1 cellular context compared by ENCODE assay signal in the genomic region with DNA sequence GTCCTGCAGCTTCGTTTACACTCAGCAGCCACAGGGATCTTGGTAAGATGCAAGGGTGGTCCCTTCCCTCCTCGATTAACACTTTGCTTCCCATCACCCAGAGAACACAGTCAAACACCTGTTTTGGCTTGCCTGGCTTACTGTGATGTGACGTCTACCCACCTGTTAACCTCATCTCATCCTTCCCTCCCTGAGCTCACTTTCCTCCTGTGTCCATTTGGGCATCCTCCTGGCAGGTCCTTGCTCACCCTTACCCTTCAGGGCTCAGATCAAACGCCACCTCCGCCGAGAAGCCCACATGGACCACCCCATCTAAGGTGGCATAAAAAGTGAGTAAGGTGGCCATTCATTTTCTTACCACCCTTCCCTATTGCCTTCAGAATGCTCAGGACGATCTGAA.
TF ChIP-seq lines count a peak whose summit lies in the region.

No MANE protein-coding gene starts in this region.

TF ChIP-seq in H1, 55 proteins besides CTCF, POLR2A, EP300 and RAD21:
- no peak for TF ChIP-seq JUN (IDR thresholded peaks at IDR 0.05; ENCODE audit: low read depth, low read length)
- no peak for TF ChIP-seq BCL11A (IDR thresholded peaks at IDR 0.05; ENCODE audit: low read depth in 2 of 2, low read length in 2 of 2)
- no peak for TF ChIP-seq SRF (IDR thresholded peaks at IDR 0.05; ENCODE audit: low read depth, low read length)
- no peak for TF ChIP-seq CHD2 (IDR thresholded peaks at IDR 0.05; ENCODE audit: low read length)
